Comparison of ENCODE assay signal across 28 cellular contexts in genomic region chr2:36446258-36446657, GRCh38.
DNase-seq lines count a peak whose midpoint lies in the region; ATAC-seq and TF ChIP-seq lines count a peak whose summit lies in the region.
"Had no signal": no experiment of that assay in that cellular context is flagged by ENCODE, and none has a peak within 500 bp of the region (broad histone marks: within the 10 kb centered on the region; RNA-seq: fewer than 3 reads in every experiment).

No MANE protein-coding gene starts in this region.

- H3K4me1 ChIP-seq in Caco-2 (peaks cover 75% of the 10 kb centered on the region), Panc1 (ENCODE audit: control insufficient read depth, insufficient read depth, low read length) (peaks cover 34% of the 10 kb centered on the region), osteoblast (ENCODE audit: insufficient read depth, low read length) (peaks cover 78% of the 10 kb centered on the region), spleen (peaks cover 5 to 33% (median 12%) of the 10 kb centered on the region in 6 donors), hepatocyte (ENCODE audit: insufficient read depth) (peaks cover 12% of the 10 kb centered on the region)

- H3K27me3 ChIP-seq in Caco-2 (replicated peaks; ENCODE audit: control insufficient read depth, insufficient read depth, low read length) = no peaks in the 10 kb centered on the region
- H3K27me3 ChIP-seq in Panc1 (ENCODE audit: control insufficient read depth, insufficient read depth, low read length) = no peaks in the 10 kb centered on the region
- no peaks in the 10 kb centered on the region for H3K27me3 ChIP-seq in osteoblast (ENCODE audit: insufficient read depth, low read length)
- H3K27me3 ChIP-seq in spleen (replicated peaks in 1 of 7) = no peaks in the 10 kb centered on the region
- H3K27me3 ChIP-seq in hepatocyte = no peaks in the 10 kb centered on the region
- H3K27me3 ChIP-seq: neural progenitor cell had no signal

- no peaks in the 10 kb centered on the region for H3K36me3 Mint-ChIP-seq in Caco-2 (ENCODE audit: insufficient read depth, unreplicated experiment)
- H3K36me3 Mint-ChIP-seq in endothelial cell (ENCODE audit: low read depth, unreplicated experiment) = peaks cover 79% of the 10 kb centered on the region

- H3K27me3 Mint-ChIP-seq in Caco-2 (ENCODE audit: insufficient read depth, unreplicated experiment) (no peaks in the 10 kb centered on the region), endothelial cell (ENCODE audit: unreplicated experiment) (peaks cover 6% of the 10 kb centered on the region)
- H3K27me3 Mint-ChIP-seq: activated CD8-positive, alpha-beta memory T cell treated with anti-CD3 and anti-CD28 coated beads, Interleukin-2, amount 10 ng/mL, durations not matched to agents 7 days and 5 days; CD8-positive, alpha-beta memory T cell; type B pancreatic cell had no signal

- in situ Hi-C loops in Panc1 (cut with HindIII; ENCODE audit: low pct_unique_long_range_greater_than_20kb, low sequenced_read_pairs) = no loop called here

- no peaks in the 10 kb centered on the region for H3K9me3 Mint-ChIP-seq in Caco-2 (ENCODE audit: unreplicated experiment)
- H3K9me3 Mint-ChIP-seq in endothelial cell (ENCODE audit: unreplicated experiment) = no peaks in the 10 kb centered on the region
- H3K9me3 Mint-ChIP-seq: activated T-cell treated with anti-CD3 and anti-CD28 coated beads, Interleukin-2, amount 50 U/mL, for 4 hours; CD8-positive, alpha-beta memory T cell; memory B cell; neural progenitor cell; T-helper 1 cell treated with Interleukin-12 subunit alpha and Interleukin-12 subunit beta and Interleukin-4 antibody, amounts not matched to agents 30 μg/mL and 1 μg/mL, for 36 hours; type B pancreatic cell had no signal

- H2AFZ ChIP-seq in osteoblast (ENCODE audit: low read length) (no peak overlapping the region), hepatocyte (no peak overlapping the region)
- H2AFZ ChIP-seq: neural progenitor cell had no signal

- H3K4me2 ChIP-seq in osteoblast (ENCODE audit: insufficient read depth, low read length) = no peak overlapping the region
- no peak overlapping the region for H3K4me2 ChIP-seq in hepatocyte
- H3K4me2 ChIP-seq: neural progenitor cell had no signal

- no peak for TF ChIP-seq POLR2A in spleen (IDR thresholded peaks at IDR 0.05)

- H3K4me1 Mint-ChIP-seq in Caco-2 (ENCODE audit: low read depth, unreplicated experiment) = peaks cover 55% of the 10 kb centered on the region
- H3K4me1 Mint-ChIP-seq in endothelial cell (ENCODE audit: unreplicated experiment) = peaks cover 51% of the 10 kb centered on the region

- BruUV-seq in Caco-2 (replicated peaks; lab: Mats Ljungman, UMichigan) = no TSS peak
- BruUV-seq in Panc1 (replicated peaks; lab: Mats Ljungman, UMichigan) = no TSS peak

- no peak overlapping the region for H3K4me3 Mint-ChIP-seq in Caco-2 (ENCODE audit: unreplicated experiment)
- peak overlapping the region; percentile 2 for H3K4me3 Mint-ChIP-seq in endothelial cell (ENCODE audit: unreplicated experiment)
- H3K4me3 Mint-ChIP-seq: activated CD8-positive, alpha-beta memory T cell treated with anti-CD3 and anti-CD28 coated beads, Interleukin-2, amount 10 ng/mL, durations not matched to agents 7 days and 5 days; activated T-cell treated with anti-CD3 and anti-CD28 coated beads, Interleukin-2, amount 50 U/mL, for 4 hours; CD8-positive, alpha-beta memory T cell; memory B cell; neural progenitor cell; T-helper 1 cell treated with Interleukin-12 subunit alpha and Interleukin-12 subunit beta and Interleukin-4 antibody, amounts not matched to agents 30 μg/mL and 1 μg/mL, for 36 hours; type B pancreatic cell had no signal

- no peaks in the 10 kb centered on the region for H3K9me3 ChIP-seq in Caco-2
- H3K9me3 ChIP-seq in Panc1 (ENCODE audit: control insufficient read depth, insufficient read depth, low read depth, low read length) = no peaks in the 10 kb centered on the region
- no peaks in the 10 kb centered on the region for H3K9me3 ChIP-seq in osteoblast (ENCODE audit: low read depth, low read length)
- H3K9me3 ChIP-seq in spleen = no peaks in the 10 kb centered on the region
- H3K9me3 ChIP-seq in hepatocyte (ENCODE audit: low read depth) = no peaks in the 10 kb centered on the region

- ATAC-seq in Panc1 = no peak
- ATAC-seq: activated CD8-positive, alpha-beta memory T cell treated with anti-CD3 and anti-CD28 coated beads, Interleukin-2, amount 10 ng/mL, durations not matched to agents 7 days and 5 days; activated T-cell treated with anti-CD3 and anti-CD28 coated beads, Interleukin-2, amount 50 U/mL, for 4 hours; HepG2; right cardiac atrium had no signal

- TF ChIP-seq CTCF in Caco-2 (IDR thresholded peaks at IDR 0.05; ENCODE audit: insufficient read depth in 1 of 2, low read depth in 1 of 2, low read length in 1 of 2, severe bottlenecking in 1 of 2, unreplicated experiment in 1 of 2) (no peak), Panc1 (IDR thresholded peaks at IDR 0.05) (no peak), endothelial cell (IDR thresholded peaks at IDR 0.05; ENCODE audit: unreplicated experiment) (no peak), osteoblast (IDR thresholded peaks at IDR 0.05; ENCODE audit: extremely low read depth, low read depth, low read length) (no peak), spleen (IDR thresholded peaks at IDR 0.05 in 8 of 11, conservative IDR thresholded peaks at IDR 0.05 in 3 of 11) (no peak), hepatocyte (IDR thresholded peaks at IDR 0.05; ENCODE audit: poor library complexity) (no peak)

- POLR2A ChIA-PET in Caco-2 (lab: Charles Lee) (no interaction called here), Panc1 (lab: Charles Lee) (no interaction called here)

- DNase-seq in Caco-2 = no peak
- no peak for DNase-seq in Panc1 (ENCODE audit: low read depth, low spot score)
- DNase-seq in endothelial cell (ENCODE audit: low spot score) = no peak
- no peak for DNase-seq in osteoblast (ENCODE audit: insufficient read length, low spot score, missing footprints)
- no peak for DNase-seq in stimulated activated CD4-positive, alpha-beta T cell treated with anti-CD3 and anti-CD28 coated beads, Interleukin-4, amount 100 ng/mL, for 4 hours
- no peak for DNase-seq in activated CD4-positive, alpha-beta T cell treated with anti-CD3 and anti-CD28 coated beads, Interleukin-2, amount 50 U/mL, for 48 hours
- no peak for DNase-seq in spleen
- DNase-seq in hepatocyte (ENCODE audit: low spot score) = no peak
- DNase-seq: activated CD4-positive, CD25-positive, alpha-beta regulatory T cell; activated CD8-positive, alpha-beta memory T cell treated with anti-CD3 and anti-CD28 coated beads, Interleukin-2, amount 10 ng/mL, durations not matched to agents 7 days and 5 days; activated T-cell treated with anti-CD3 and anti-CD28 coated beads, Interleukin-2, amount 50 U/mL, for 4 hours; CD8-positive, alpha-beta memory T cell; central memory CD4-positive, alpha-beta T cell; dermis blood vessel endothelial cell; DMS 273 treated with DMSO at 0.1 percent for 48 hours; HCEC 1CT; hypothalamus; Kasumi-1; NCI-H1694 treated with DMSO at 0.1 percent for 48 hours; posterior cingulate gyrus; right cardiac atrium; stimulated activated CD4-positive, alpha-beta T cell treated with anti-CD3 and anti-CD28 coated beads, Interleukin-4, amount 100 ng/mL, for 1 hour had no signal

- CTCF ChIA-PET in Caco-2 (lab: Charles Lee) (no interaction called here), Panc1 (lab: Charles Lee) (no interaction called here)

- peak overlapping the region; percentile 4 for H3K27ac Mint-ChIP-seq in Caco-2 (ENCODE audit: unreplicated experiment)
- H3K27ac Mint-ChIP-seq in endothelial cell (ENCODE audit: unreplicated experiment) = peak overlapping the region; percentile 65
- H3K27ac Mint-ChIP-seq: activated CD8-positive, alpha-beta memory T cell treated with anti-CD3 and anti-CD28 coated beads, Interleukin-2, amount 10 ng/mL, durations not matched to agents 7 days and 5 days; CD8-positive, alpha-beta memory T cell; memory B cell; neural progenitor cell; T-helper 1 cell treated with Interleukin-12 subunit alpha and Interleukin-12 subunit beta and Interleukin-4 antibody, amounts not matched to agents 30 μg/mL and 1 μg/mL, for 36 hours; type B pancreatic cell had no signal

- H3K36me3 ChIP-seq in Caco-2 (ENCODE audit: control insufficient read depth, insufficient read depth, low read length) (no peaks in the 10 kb centered on the region), Panc1 (ENCODE audit: control insufficient read depth, insufficient read depth, low read length) (peaks cover 76% of the 10 kb centered on the region), osteoblast (ENCODE audit: insufficient read depth, low read length) (peaks cover 95% of the 10 kb centered on the region), spleen (peaks cover 3 to 61% (median 19%) of the 10 kb centered on the region in 6 donors), hepatocyte (replicated peaks; ENCODE audit: insufficient read depth, low read depth) (no peaks in the 10 kb centered on the region)
- H3K36me3 ChIP-seq: neural progenitor cell had no signal

- H3K9me2 ChIP-seq in hepatocyte (replicated peaks; ENCODE audit: insufficient read depth) = no peaks in the 10 kb centered on the region

- H3K4me3 ChIP-seq in Caco-2 (ENCODE audit: low read depth, low read length) (no peak overlapping the region), Panc1 (ENCODE audit: low read depth in 2 of 2, low read length in 2 of 2) (no peak overlapping the region), osteoblast (ENCODE audit: insufficient read depth, low read length) (no peak overlapping the region), spleen (no peak overlapping the region), hepatocyte (no peak overlapping the region)
- H3K4me3 ChIP-seq: neural progenitor cell, SK-N-MC had no signal

- WGBS in spleen, 5 donors = 81 to 92% (median 88%) methylated on average over 2 of the region's 2 CpGs
- WGBS in hepatocyte (ENCODE audit: low lambda C conversion rate, missing lambda C conversion rate) = 90% methylated on average over 2 of the region's 2 CpGs

- peaks cover 73% of the 10 kb centered on the region for H3K79me2 ChIP-seq in osteoblast (ENCODE audit: insufficient read depth, low read length)
- no peaks in the 10 kb centered on the region for H3K79me2 ChIP-seq in hepatocyte

- intact Hi-C loops in Caco-2 (cut with micrococcal nuclease; ENCODE audit: unreplicated experiment) = no loop called here
- intact Hi-C loops in Panc1 (cut with micrococcal nuclease; ENCODE audit: unreplicated experiment) = no loop called here
- intact Hi-C loops in spleen (cut with DNase I; ENCODE audit: low total_unique reads) = no loop called here

- H3K27ac ChIP-seq in Panc1 (ENCODE audit: low read length) (peak overlapping the region; percentile 1), osteoblast (ENCODE audit: low read depth, low read length) (peak overlapping the region; percentile 13), spleen (peak overlapping the region in 1 of 8 donors; percentile 2), hepatocyte (no peak overlapping the region)
- H3K27ac ChIP-seq: neural progenitor cell, SK-N-MC had no signal

- no peaks in the 10 kb centered on the region for H4K20me1 ChIP-seq in osteoblast (ENCODE audit: insufficient read depth, low read length)
- H4K20me1 ChIP-seq in hepatocyte (ENCODE audit: insufficient read depth, poor library complexity, severe bottlenecking) = no peaks in the 10 kb centered on the region
